ENCODE assay signal across 14 cellular contexts in the genomic region with DNA sequence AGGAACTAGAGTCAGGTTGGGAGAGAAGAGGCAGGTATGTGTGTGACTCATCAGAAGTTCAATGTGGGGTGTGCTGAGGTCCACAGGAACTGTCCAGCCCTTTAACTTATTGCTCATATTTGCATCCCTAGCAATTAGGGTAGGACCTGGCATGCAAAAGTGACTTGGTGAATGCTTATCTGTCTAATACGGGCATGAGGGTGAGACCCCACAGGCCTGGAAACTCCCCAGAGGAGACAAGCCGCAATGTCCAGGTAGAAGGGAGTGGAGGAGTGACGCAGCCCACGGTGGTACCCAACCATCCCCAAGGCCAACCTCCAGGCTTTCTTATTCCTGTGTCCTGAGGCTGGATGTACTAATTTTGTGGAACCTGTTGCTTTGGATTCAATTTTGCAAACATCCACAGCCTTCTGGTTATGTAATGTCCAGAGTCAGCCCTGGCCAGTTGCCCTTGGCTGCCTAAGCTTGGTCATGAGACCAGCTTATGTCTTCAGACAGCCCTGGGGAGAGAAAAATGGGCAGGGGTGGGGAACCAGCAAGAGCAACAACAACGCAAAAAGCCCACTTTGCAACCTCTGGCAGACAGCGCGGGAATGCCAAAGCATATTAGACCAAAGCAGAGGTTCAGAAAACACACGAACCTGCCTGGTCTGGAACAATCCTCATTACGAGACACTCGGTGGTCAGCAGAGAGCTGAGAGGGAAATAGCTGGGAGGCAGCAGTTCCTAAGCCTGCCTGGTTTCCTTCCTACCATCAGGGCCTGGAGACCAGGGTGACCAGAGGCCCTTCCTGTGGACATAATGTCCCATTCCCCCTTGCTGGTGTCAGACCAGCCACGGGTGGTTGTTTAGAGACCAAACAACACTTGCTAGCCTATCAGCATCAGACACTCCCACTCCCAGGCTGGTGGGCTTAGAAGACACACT. TPM values are rescaled to one million over a fixed set of nuclear protein-coding genes. Genes with fewer than 3 reads are reported as not detected.
DNase-seq lines count a peak whose midpoint lies in the region; ATAC-seq, FAIRE-seq and TF ChIP-seq lines count a peak whose summit lies in the region.
"Had no signal": no experiment of that assay in that cellular context is flagged by ENCODE, and none has a peak within 500 bp of the region (broad histone marks: within the 10 kb centered on the region; RNA-seq: fewer than 3 reads in every experiment).

No MANE protein-coding gene starts in this region.

- CTCF ChIA-PET in HEK293T (lab: Yijun Ruan, JAX): no interaction called here
- CTCF ChIA-PET in CD8-positive, alpha-beta T cell (lab: Charles Lee): no interaction called here

- H3K27me3 ChIP-seq in bronchial epithelial cell (ENCODE audit: control insufficient read depth, insufficient read depth, low read length) (no peaks in the 10 kb centered on the region), left ventricle myocardium inferior (ENCODE audit: low read depth) (no peaks in the 10 kb centered on the region), ovary (no peaks in the 10 kb centered on the region), upper lobe of left lung (no peaks in the 10 kb centered on the region)
- H3K27me3 ChIP-seq in CD8-positive, alpha-beta T cell (ENCODE audit: insufficient read depth, low read length): no peaks in the 10 kb centered on the region

- peak; percentile 88 for FAIRE-seq in bronchial epithelial cell (lab: Jason Lieb, UNC)

- no peaks in the 10 kb centered on the region for H3K9me3 ChIP-seq in left ventricle myocardium inferior (replicated peaks)
- H3K9me3 ChIP-seq in ovary: no peaks in the 10 kb centered on the region
- no peaks in the 10 kb centered on the region for H3K9me3 ChIP-seq in upper lobe of left lung
- H3K9me3 ChIP-seq in CD8-positive, alpha-beta T cell (ENCODE audit: low read length): no peaks in the 10 kb centered on the region

- no peak for DNase-seq in bronchial epithelial cell (ENCODE audit: low read depth)
- peak; percentile 86 for DNase-seq in left ventricle myocardium inferior
- DNase-seq in ovary: peak; percentile 86 to 95 (median 93)
- DNase-seq in upper lobe of left lung: peak in 1 of 2 donors; percentile 43
- no peak for DNase-seq in HEK293T (ENCODE audit: extremely low spot score)
- no peak for DNase-seq in activated CD4-positive, CD25-positive, alpha-beta regulatory T cell treated with anti-CD3 and anti-CD28 coated beads, Interleukin-2, amount 50 U/mL, for 72 hours
- DNase-seq in CD8-positive, alpha-beta T cell: no peak
- DNase-seq: activated CD4-positive, alpha-beta memory T cell treated with anti-CD3 and anti-CD28 coated beads, Interleukin-2, amount 10 ng/mL, durations not matched to agents 7 days and 5 days; DMS 273 treated with DMSO at 0.1 percent for 48 hours; NCI-H146; stimulated activated CD4-positive, alpha-beta T cell treated with anti-CD3 and anti-CD28 coated beads, Interleukin-15, amount 100 ng/mL, for 24 hours; T-helper 1 cell had no signal

- TF ChIP-seq CTCF in bronchial epithelial cell (IDR thresholded peaks at IDR 0.05; ENCODE audit: insufficient read depth, low read length, severe bottlenecking): no peak
- TF ChIP-seq CTCF in left ventricle myocardium inferior (IDR thresholded peaks at IDR 0.05; ENCODE audit: borderline replicate concordance): no peak
- TF ChIP-seq CTCF in ovary (IDR thresholded peaks at IDR 0.05): peak in 1 of 3 donors; percentile 8
- TF ChIP-seq CTCF in upper lobe of left lung (IDR thresholded peaks at IDR 0.05): no peak
- no peak for TF ChIP-seq CTCF in CD8-positive, alpha-beta T cell (IDR thresholded peaks at IDR 0.05)

- H3K4me3 ChIP-seq in bronchial epithelial cell (ENCODE audit: low read depth, low read length) (no peak overlapping the region), left ventricle myocardium inferior (peak overlapping the region; percentile 20), ovary (no peak overlapping the region), upper lobe of left lung (no peak overlapping the region)
- H3K4me3 ChIP-seq in CD8-positive, alpha-beta T cell (ENCODE audit: low read depth, low read length): no peak overlapping the region

- H3K36me3 ChIP-seq in bronchial epithelial cell (ENCODE audit: control insufficient read depth, insufficient read depth, low read length): peaks cover 19% of the 10 kb centered on the region
- H3K36me3 ChIP-seq in left ventricle myocardium inferior: peaks cover 42% of the 10 kb centered on the region
- no peaks in the 10 kb centered on the region for H3K36me3 ChIP-seq in ovary
- H3K36me3 ChIP-seq in upper lobe of left lung: peaks cover 0 to 91% (median 16%) of the 10 kb centered on the region in 4 donors
- no peaks in the 10 kb centered on the region for H3K36me3 ChIP-seq in CD8-positive, alpha-beta T cell (ENCODE audit: insufficient read depth, low read length)

- H3K36me3 Mint-ChIP-seq in CD8-positive, alpha-beta T cell: no peaks in the 10 kb centered on the region
- H3K36me3 Mint-ChIP-seq: stimulated activated memory B cell treated with anti-CD40 and anti-IgM and Interleukin-4, amounts not matched to agents 10 μg/mL and 1 μg/mL and 100 μg/mL, for 72 hours had no signal

- H3K27me3 Mint-ChIP-seq in CD8-positive, alpha-beta T cell (ENCODE audit: low read depth): peaks cover 9% of the 10 kb centered on the region
- H3K27me3 Mint-ChIP-seq: activated CD4-positive, alpha-beta memory T cell treated with anti-CD3 and anti-CD28 coated beads, Interleukin-2, amount 10 ng/mL, durations not matched to agents 7 days and 5 days; stimulated activated memory B cell treated with anti-CD40 and anti-IgM and Interleukin-4, amounts not matched to agents 10 μg/mL and 1 μg/mL and 100 μg/mL, for 72 hours had no signal

- no peak for TF ChIP-seq POLR2A in ovary (IDR thresholded peaks at IDR 0.05)
- no peak for TF ChIP-seq POLR2A in upper lobe of left lung (IDR thresholded peaks at IDR 0.05)

- no peak for TF ChIP-seq EP300 in ovary (IDR thresholded peaks at IDR 0.05)
- peak in 1 of 4 donors; percentile 80 for TF ChIP-seq EP300 in upper lobe of left lung (IDR thresholded peaks at IDR 0.05)

- WGBS in ovary, 3 donors: 36 to 46% (median 39%) methylated on average over 11 of the region's 11 CpGs
- WGBS in upper lobe of left lung, 2 donors: 66 to 80% methylated on average over 10 to 11 of the region's 11 CpGs

- intact Hi-C loops in left ventricle myocardium inferior (cut with micrococcal nuclease) (no loop called here), ovary (cut with DNase I) (no loop called here)
- intact Hi-C loops in CD8-positive, alpha-beta T cell (cut with DNase I, micrococcal nuclease): no loop called here

- no peaks in the 10 kb centered on the region for H3K4me1 Mint-ChIP-seq in CD8-positive, alpha-beta T cell (ENCODE audit: low read depth)
- H3K4me1 Mint-ChIP-seq: activated CD4-positive, alpha-beta memory T cell treated with anti-CD3 and anti-CD28 coated beads, Interleukin-2, amount 10 ng/mL, durations not matched to agents 7 days and 5 days had no signal

- H3K27ac ChIP-seq in left ventricle myocardium inferior (replicated peaks) (peak overlapping the region; percentile 86), ovary (peak overlapping the region; percentile 54 to 89), upper lobe of left lung (peak overlapping the region; percentile 63 to 81 (median 74))
- no peak overlapping the region for H3K27ac ChIP-seq in CD8-positive, alpha-beta T cell (ENCODE audit: low read depth, low read length)

- peak; percentile 8 to 75 for ATAC-seq in upper lobe of left lung (ENCODE audit: low FRiP score in 2 of 2)
- ATAC-seq in CD8-positive, alpha-beta T cell: no peak
- ATAC-seq in HG03439 (IDR thresholded peaks at IDR 0.05; ENCODE audit: unreplicated experiment): no peak
- ATAC-seq: stimulated activated memory B cell treated with anti-CD40 and anti-IgM and Interleukin-4, amounts not matched to agents 10 μg/mL and 1 μg/mL and 100 μg/mL, for 72 hours had no signal

- POLR2A ChIA-PET in HEK293T (lab: Yijun Ruan, JAX): no interaction called here
- POLR2A ChIA-PET in CD8-positive, alpha-beta T cell (lab: Charles Lee): no interaction called here

- no peak overlapping the region for H3K4me3 Mint-ChIP-seq in CD8-positive, alpha-beta T cell
- H3K4me3 Mint-ChIP-seq: activated CD4-positive, alpha-beta memory T cell treated with anti-CD3 and anti-CD28 coated beads, Interleukin-2, amount 10 ng/mL, durations not matched to agents 7 days and 5 days; stimulated activated memory B cell treated with anti-CD40 and anti-IgM and Interleukin-4, amounts not matched to agents 10 μg/mL and 1 μg/mL and 100 μg/mL, for 72 hours had no signal

- no peaks in the 10 kb centered on the region for H3K9me3 Mint-ChIP-seq in CD8-positive, alpha-beta T cell
- H3K9me3 Mint-ChIP-seq: activated CD4-positive, alpha-beta memory T cell treated with anti-CD3 and anti-CD28 coated beads, Interleukin-2, amount 10 ng/mL, durations not matched to agents 7 days and 5 days; stimulated activated memory B cell treated with anti-CD40 and anti-IgM and Interleukin-4, amounts not matched to agents 10 μg/mL and 1 μg/mL and 100 μg/mL, for 72 hours had no signal

- peaks cover 100% of the 10 kb centered on the region for H3K4me1 ChIP-seq in left ventricle myocardium inferior
- peaks cover 29% of the 10 kb centered on the region for H3K4me1 ChIP-seq in ovary (ENCODE audit: insufficient read depth)
- peaks cover 54 to 73% (median 67%) of the 10 kb centered on the region in 4 donors for H3K4me1 ChIP-seq in upper lobe of left lung
- no peaks in the 10 kb centered on the region for H3K4me1 ChIP-seq in CD8-positive, alpha-beta T cell (ENCODE audit: insufficient read depth, low read length)

- H3K27ac Mint-ChIP-seq in CD8-positive, alpha-beta T cell: no peak overlapping the region
- H3K27ac Mint-ChIP-seq: activated CD4-positive, alpha-beta memory T cell treated with anti-CD3 and anti-CD28 coated beads, Interleukin-2, amount 10 ng/mL, durations not matched to agents 7 days and 5 days; stimulated activated memory B cell treated with anti-CD40 and anti-IgM and Interleukin-4, amounts not matched to agents 10 μg/mL and 1 μg/mL and 100 μg/mL, for 72 hours had no signal

TF ChIP-seq in HEK293T, 16 proteins besides CTCF, POLR2A, EP300 and RAD21:
- TF ChIP-seq NFRKB (IDR thresholded peaks at IDR 0.05): no peak
- TF ChIP-seq, protein P1, sequence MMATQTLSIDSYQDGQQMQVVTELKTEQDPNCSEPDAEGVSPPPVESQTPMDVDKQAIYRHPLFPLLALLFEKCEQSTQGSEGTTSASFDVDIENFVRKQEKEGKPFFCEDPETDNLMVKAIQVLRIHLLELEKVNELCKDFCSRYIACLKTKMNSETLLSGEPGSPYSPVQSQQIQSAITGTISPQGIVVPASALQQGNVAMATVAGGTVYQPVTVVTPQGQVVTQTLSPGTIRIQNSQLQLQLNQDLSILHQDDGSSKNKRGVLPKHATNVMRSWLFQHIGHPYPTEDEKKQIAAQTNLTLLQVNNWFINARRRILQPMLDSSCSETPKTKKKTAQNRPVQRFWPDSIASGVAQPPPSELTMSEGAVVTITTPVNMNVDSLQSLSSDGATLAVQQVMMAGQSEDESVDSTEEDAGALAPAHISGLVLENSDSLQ (IDR thresholded peaks at IDR 0.05): no peak
- TF ChIP-seq ZNF384 (IDR thresholded peaks at IDR 0.05): no peak
- TF ChIP-seq ARNT (IDR thresholded peaks at IDR 0.05): no peak

RNA-seq across cellular contexts. Expression of gene TIMP3, which starts 49.3 kb away (rescaled TPM):
- total RNA-seq in bronchial epithelial cell (52.2 and 71.1 TPM in 2 replicates), left ventricle myocardium inferior (250 TPM), ovary (100 to 1,000 TPM in 4 of 7 donors, 10 to 100 TPM in 3; 48.5 to 212 (median 121) TPM), upper lobe of left lung (100 to 1,000 TPM; 196 to 659 (median 531) TPM)
- 100 to 1,000 TPM; 119 to 565 TPM for polyA plus RNA-seq in ovary
- not detected for total RNA-seq in CD8-positive, alpha-beta T cell
- total RNA-seq: activated CD4-positive, alpha-beta memory T cell treated with anti-CD3 and anti-CD28 coated beads, Interleukin-2, amount 10 ng/mL, durations not matched to agents 7 days and 5 days had no signal

Comparison
In these comparisons a context has a peak if more than half of its experiments do, and no peak if none do; other contexts are left out.
1. DNase-seq: peak in left ventricle myocardium inferior (single experiment) and ovary (5 of 5); none in bronchial epithelial cell (single experiment), HEK293T (single experiment), activated CD4-positive, CD25-positive, alpha-beta regulatory T cell treated with anti-CD3 and anti-CD28 coated beads, Interleukin-2, amount 50 U/mL, for 72 hours (single experiment) and CD8-positive, alpha-beta T cell (0 of 7).
2. ATAC-seq: peak in upper lobe of left lung (2 of 2); none in CD8-positive, alpha-beta T cell (single experiment) and HG03439 (single experiment).
3. RNA of gene TIMP3, which starts 49.3 kb away (total RNA-seq): 196 to 659 TPM in upper lobe of left lung, 250 TPM in left ventricle myocardium inferior (single experiment), 48.5 to 212 TPM in ovary and 52.2 to 71.1 TPM in bronchial epithelial cell; not detected in CD8-positive, alpha-beta T cell; every median in the first group is over 10 times any median in the second.